ENCODE assay signal across 1 cellular context in the genomic region with DNA sequence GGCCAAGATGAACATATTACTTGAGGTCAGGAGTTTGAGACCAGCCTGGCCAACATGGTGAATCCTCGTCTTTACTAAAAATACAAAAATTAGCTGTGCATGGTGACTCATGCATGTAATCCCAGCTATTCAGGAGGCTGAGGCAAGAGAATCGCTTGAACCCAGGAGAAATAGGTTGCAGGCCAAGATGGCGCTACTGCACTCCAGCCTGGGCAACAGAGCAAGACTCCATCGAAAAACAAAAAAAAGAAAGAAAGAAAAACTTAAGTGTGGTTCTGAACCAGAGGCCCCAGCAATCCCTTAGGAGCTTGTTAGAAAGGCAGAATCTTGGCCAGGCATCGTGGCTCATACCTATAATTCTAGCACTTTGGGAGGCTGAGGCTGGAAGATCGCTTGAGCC.
TF ChIP-seq lines count a peak whose summit lies in the region.

No MANE protein-coding gene starts in this region.

TF ChIP-seq in H1, 55 proteins besides CTCF, POLR2A, EP300 and RAD21:
- no peak for TF ChIP-seq GTF2F1 (IDR thresholded peaks at IDR 0.05; ENCODE audit: borderline replicate concordance, low read depth, low read length)
- TF ChIP-seq SP1 (IDR thresholded peaks at IDR 0.05; ENCODE audit: low read depth, low read length) = no peak
